Comparison of ENCODE assay signal across 7 cellular contexts in genomic region chr10:95229724-95230627, GRCh38. TPM values are rescaled to one million over a fixed set of nuclear protein-coding genes. Genes with fewer than 3 reads are reported as not detected.
DNase-seq lines count a peak whose midpoint lies in the region; ATAC-seq and TF ChIP-seq lines count a peak whose summit lies in the region.

No MANE protein-coding gene starts in this region.

- H3K4me1 ChIP-seq in hepatocyte (ENCODE audit: insufficient read depth), result peaks cover 7% of the 10 kb centered on the region

- POLR2A ChIA-PET in activated CD4-positive, alpha-beta memory T cell treated with anti-CD3 and anti-CD28 coated beads for 36 hours (lab: Charles Lee), result no interaction called here
- POLR2A ChIA-PET in GM10248 (lab: Yijun Ruan, JAX), result no interaction called here

- peaks cover 5% of the 10 kb centered on the region for H3K36me3 Mint-ChIP-seq in activated CD4-positive, alpha-beta memory T cell treated with anti-CD3 and anti-CD28 coated beads for 36 hours
- peaks cover 2% of the 10 kb centered on the region for H3K36me3 Mint-ChIP-seq in stimulated activated effector memory CD8-positive, alpha-beta T cell treated with anti-CD3 and anti-CD28 coated beads, Interleukin-12 subunit alpha, Interleukin-12 subunit beta, amount 100 ng/mL, for 72 hours

- no peaks in the 10 kb centered on the region for H3K9me3 ChIP-seq in hepatocyte (ENCODE audit: low read depth)

- H4K20me1 ChIP-seq in hepatocyte (ENCODE audit: insufficient read depth, poor library complexity, severe bottlenecking), result no peaks in the 10 kb centered on the region

- no peak for TF ChIP-seq CTCF in hepatocyte (IDR thresholded peaks at IDR 0.05; ENCODE audit: poor library complexity)
- TF ChIP-seq CTCF in GM10248 (IDR thresholded peaks at IDR 0.05; ENCODE audit: control extremely low read depth, extremely low read depth, low read depth, missing control alignments), result no peak

- H3K36me3 ChIP-seq in hepatocyte (replicated peaks; ENCODE audit: insufficient read depth, low read depth), result no peaks in the 10 kb centered on the region

- no peaks in the 10 kb centered on the region for H3K27me3 ChIP-seq in hepatocyte

- H3K27ac Mint-ChIP-seq in activated CD4-positive, alpha-beta memory T cell treated with anti-CD3 and anti-CD28 coated beads for 36 hours, result no peak overlapping the region
- peak overlapping the region; percentile 71 for H3K27ac Mint-ChIP-seq in stimulated activated effector memory CD8-positive, alpha-beta T cell treated with anti-CD3 and anti-CD28 coated beads, Interleukin-12 subunit alpha, Interleukin-12 subunit beta, amount 100 ng/mL, for 72 hours

- peaks cover 12% of the 10 kb centered on the region for H3K4me1 Mint-ChIP-seq in activated CD4-positive, alpha-beta memory T cell treated with anti-CD3 and anti-CD28 coated beads for 36 hours (ENCODE audit: low read depth)
- H3K4me1 Mint-ChIP-seq in stimulated activated effector memory CD8-positive, alpha-beta T cell treated with anti-CD3 and anti-CD28 coated beads, Interleukin-12 subunit alpha, Interleukin-12 subunit beta, amount 100 ng/mL, for 72 hours, result peaks cover 8% of the 10 kb centered on the region

- H3K9me2 ChIP-seq in hepatocyte (replicated peaks; ENCODE audit: insufficient read depth), result no peaks in the 10 kb centered on the region

- H2AFZ ChIP-seq in hepatocyte, result peak overlapping the region; percentile 97

- peak; percentile 100 for DNase-seq in HCEC 1CT
- no peak for DNase-seq in activated CD4-positive, alpha-beta memory T cell treated with anti-CD3 and anti-CD28 coated beads for 36 hours
- DNase-seq in hepatocyte (ENCODE audit: low spot score), result peak; percentile 35
- DNase-seq in stimulated activated effector memory CD8-positive, alpha-beta T cell treated with anti-CD3 and anti-CD28 coated beads, Interleukin-12 subunit alpha, Interleukin-12 subunit beta, amount 100 ng/mL, for 72 hours (ENCODE audit: low spot score in 2 of 2), result no peak
- DNase-seq in anterior cingulate cortex (lab: John Stamatoyannopoulos, UW), result no peak
- DNase-seq in NCI-H2107 treated with DMSO at 0.1 percent for 48 hours (lab: John Stamatoyannopoulos, UW; ENCODE audit: unreplicated experiment), result no peak
- DNase-seq in GM10248 (ENCODE audit: extremely low spot score), result no peak

- peak overlapping the region; percentile 79 for H3K27ac ChIP-seq in hepatocyte

- H3K4me2 ChIP-seq in hepatocyte, result peak overlapping the region; percentile 88

- 20% methylated on average over 10 of the region's 10 CpGs for WGBS in hepatocyte (ENCODE audit: low lambda C conversion rate, missing lambda C conversion rate)

- intact Hi-C loops in activated CD4-positive, alpha-beta memory T cell treated with anti-CD3 and anti-CD28 coated beads for 36 hours (cut with micrococcal nuclease), result no loop called here

- H3K79me2 ChIP-seq in hepatocyte, result no peaks in the 10 kb centered on the region

- peak overlapping the region; percentile 70 for H3K4me3 Mint-ChIP-seq in activated CD4-positive, alpha-beta memory T cell treated with anti-CD3 and anti-CD28 coated beads for 36 hours
- peak overlapping the region; percentile 65 for H3K4me3 Mint-ChIP-seq in stimulated activated effector memory CD8-positive, alpha-beta T cell treated with anti-CD3 and anti-CD28 coated beads, Interleukin-12 subunit alpha, Interleukin-12 subunit beta, amount 100 ng/mL, for 72 hours

- H3K27me3 Mint-ChIP-seq in activated CD4-positive, alpha-beta memory T cell treated with anti-CD3 and anti-CD28 coated beads for 36 hours, result peaks cover 22% of the 10 kb centered on the region

- peak overlapping the region; percentile 71 for H3K4me3 ChIP-seq in hepatocyte

- CTCF ChIA-PET in activated CD4-positive, alpha-beta memory T cell treated with anti-CD3 and anti-CD28 coated beads for 36 hours (lab: Charles Lee), result interaction anchor here (1.2 kb wide), 1 partner anchor 13 kb away, joined by 9 read pairs; no protein-coding TSS in a partner anchor
- CTCF ChIA-PET in GM10248 (lab: Yijun Ruan, JAX), result interaction anchor here (1.0 to 2.5 kb wide), 4 partner anchors 14 to 145 kb away, joined by 3 to 14 read pairs (median 4); no protein-coding TSS in a partner anchor

- no peaks in the 10 kb centered on the region for H3K9me3 Mint-ChIP-seq in activated CD4-positive, alpha-beta memory T cell treated with anti-CD3 and anti-CD28 coated beads for 36 hours
- no peaks in the 10 kb centered on the region for H3K9me3 Mint-ChIP-seq in stimulated activated effector memory CD8-positive, alpha-beta T cell treated with anti-CD3 and anti-CD28 coated beads, Interleukin-12 subunit alpha, Interleukin-12 subunit beta, amount 100 ng/mL, for 72 hours

- ATAC-seq in stimulated activated effector memory CD8-positive, alpha-beta T cell treated with anti-CD3 and anti-CD28 coated beads, Interleukin-12 subunit alpha, Interleukin-12 subunit beta, amount 100 ng/mL, for 72 hours, result no peak

RNA-seq across cellular contexts. Expression of gene ACSM6, which starts 35.9 kb away (rescaled TPM):
- not detected for total RNA-seq in activated CD4-positive, alpha-beta memory T cell treated with anti-CD3 and anti-CD28 coated beads for 36 hours
- total RNA-seq in hepatocyte, result not detected in 2 replicates
- 0.10 TPM in 1 of 2 replicates, not detected in the other for polyA plus RNA-seq in hepatocyte

Comparison
In these comparisons a context has a peak if more than half of its experiments do, and no peak if none do; other contexts are left out.
1. DNase-seq: peak in HCEC 1CT (single experiment) and hepatocyte (single experiment); none in activated CD4-positive, alpha-beta memory T cell treated with anti-CD3 and anti-CD28 coated beads for 36 hours (single experiment), stimulated activated effector memory CD8-positive, alpha-beta T cell treated with anti-CD3 and anti-CD28 coated beads, Interleukin-12 subunit alpha, Interleukin-12 subunit beta, amount 100 ng/mL, for 72 hours (0 of 2), anterior cingulate cortex (0 of 58), NCI-H2107 treated with DMSO at 0.1 percent for 48 hours (single experiment) and GM10248 (single experiment).